9 cellular contexts compared by ENCODE assay signal in the genomic region with DNA sequence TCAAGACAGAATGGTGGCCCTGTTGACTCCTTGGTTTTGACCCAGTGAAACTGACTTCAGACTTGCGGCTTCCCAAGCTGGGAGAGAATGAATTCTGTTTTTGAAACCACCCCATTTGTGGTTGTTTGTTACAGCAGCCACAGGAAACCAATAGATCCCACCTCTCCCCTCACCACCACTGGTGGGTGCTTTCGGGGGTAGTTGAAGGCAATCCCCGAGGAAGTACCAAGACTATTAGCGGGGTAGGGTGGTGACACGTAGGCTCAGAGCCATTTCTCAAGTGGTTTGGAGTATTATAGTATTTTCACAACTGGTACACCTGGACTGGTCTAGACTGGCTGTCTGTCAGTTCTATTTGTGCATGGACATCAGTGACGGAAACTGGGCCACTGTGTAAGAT.
A peak's percentile ranks its signal among the peaks of the same experiment; 100 is the strongest.
DNase-seq lines count a peak whose midpoint lies in the region; ATAC-seq and TF ChIP-seq lines count a peak whose summit lies in the region.
"Had no signal": no experiment of that assay in that cellular context is flagged by ENCODE, and none has a peak within 500 bp of the region (broad histone marks: within the 10 kb centered on the region; RNA-seq: fewer than 3 reads in every experiment).

No MANE protein-coding gene starts in this region.

- H2AFZ ChIP-seq in OCI-LY3 (ENCODE audit: low read depth, low read length) = no peak overlapping the region

- H3K4me2 ChIP-seq in OCI-LY3 (ENCODE audit: low read length) = peak overlapping the region; percentile 75

- H4K20me1 ChIP-seq in OCI-LY3 (ENCODE audit: insufficient read depth, low read length) = no peaks in the 10 kb centered on the region

- peaks cover 17% of the 10 kb centered on the region for H3K36me3 ChIP-seq in OCI-LY3 (replicated peaks; ENCODE audit: low read depth, low read length)

- H3K4me3 ChIP-seq in OCI-LY3 (ENCODE audit: low read length) = peak overlapping the region; percentile 17; the same call in 1 of the 2 replicates

- H3K9ac ChIP-seq in OCI-LY3 (ENCODE audit: low read length) = peak overlapping the region; percentile 79

- peak overlapping the region; percentile 95 for H3K27ac ChIP-seq in OCI-LY3 (ENCODE audit: low read length)

- DNase-seq in stimulated activated CD8-positive, alpha-beta memory T cell treated with anti-CD3 and anti-CD28 coated beads, Interleukin-15, amount 100 ng/mL, for 4 hours (ENCODE audit: low read depth in 2 of 2) = peak; percentile 13 to 16
- DNase-seq in G401 (ENCODE audit: low spot score) = no peak
- DNase-seq in NCI-H187 (lab: John Stamatoyannopoulos, UW) = no peak
- no peak for DNase-seq in midbrain (lab: John Stamatoyannopoulos, UW)
- DNase-seq in NCI-H1417 treated with DMSO at 0.1 percent for 48 hours (lab: John Stamatoyannopoulos, UW) = no peak
- DNase-seq: hippocampal formation had no signal

- ATAC-seq in GM18873 (IDR thresholded peaks at IDR 0.05; ENCODE audit: low FRiP score, unreplicated experiment) (peak; percentile 64), GM21825 (IDR thresholded peaks at IDR 0.05; ENCODE audit: unreplicated experiment) (peak; percentile 54)

- no peaks in the 10 kb centered on the region; the same call in 1 of the 2 replicates for H3K9me3 ChIP-seq in OCI-LY3 (ENCODE audit: insufficient read depth, low read length)

- H3K27me3 ChIP-seq in OCI-LY3 (ENCODE audit: low read depth, low read length) = no peaks in the 10 kb centered on the region

- in situ Hi-C loops in G401 (cut with HindIII; ENCODE audit: low sequenced_read_pairs) = no loop called here

- H3K79me2 ChIP-seq in OCI-LY3 (ENCODE audit: low read length) = no peaks in the 10 kb centered on the region

- TF ChIP-seq CTCF in OCI-LY3 (IDR thresholded peaks at IDR 0.05; ENCODE audit: low read depth, low read length) = no peak

- peaks cover 86% of the 10 kb centered on the region for H3K4me1 ChIP-seq in OCI-LY3 (ENCODE audit: low read length)

Comparison
In these comparisons a context has a peak if more than half of its experiments do, and no peak if none do; other contexts are left out.
1. DNase-seq: peak in stimulated activated CD8-positive, alpha-beta memory T cell treated with anti-CD3 and anti-CD28 coated beads, Interleukin-15, amount 100 ng/mL, for 4 hours (2 of 2); none in G401 (single experiment), NCI-H187 (0 of 2), midbrain (single experiment) and NCI-H1417 treated with DMSO at 0.1 percent for 48 hours (single experiment).